19 cellular contexts compared by ENCODE assay signal in the genomic region with DNA sequence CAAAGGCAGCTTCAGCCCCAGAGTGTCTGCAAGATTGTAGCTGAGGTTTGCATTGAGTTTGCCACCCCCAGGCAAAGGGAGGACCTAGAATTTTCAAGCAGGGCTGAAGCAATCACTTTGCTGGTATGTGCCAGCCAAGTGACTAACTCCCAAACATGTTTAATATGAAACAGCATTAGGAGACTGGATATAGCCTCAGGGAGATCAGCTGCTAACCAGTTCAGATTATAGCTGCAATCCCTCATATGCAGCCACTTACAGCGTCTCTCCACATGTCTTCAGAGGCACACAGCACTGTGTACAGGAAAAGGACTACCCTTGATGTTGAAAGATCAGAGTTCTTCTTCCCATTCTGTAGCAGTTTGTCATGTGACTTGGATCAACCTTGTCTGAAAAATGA. TPM values are rescaled to one million over a fixed set of nuclear protein-coding genes. Genes with fewer than 3 reads are reported as not detected.
DNase-seq lines count a peak whose midpoint lies in the region; ATAC-seq and TF ChIP-seq lines count a peak whose summit lies in the region.
"Had no signal": no experiment of that assay in that cellular context is flagged by ENCODE, and none has a peak within 500 bp of the region (broad histone marks: within the 10 kb centered on the region; RNA-seq: fewer than 3 reads in every experiment).

No MANE protein-coding gene starts in this region.

- H3K36me3 ChIP-seq in adipocyte (ENCODE audit: control insufficient read depth, insufficient read depth, low read length, severe bottlenecking): no peaks in the 10 kb centered on the region
- H3K36me3 ChIP-seq: ascending aorta, esophagus squamous epithelium had no signal

- peaks cover 10% of the 10 kb centered on the region for H3K4me1 ChIP-seq in adipocyte (ENCODE audit: control insufficient read depth, insufficient read depth, low read length)
- H3K4me1 ChIP-seq: ascending aorta had no signal

- no peaks in the 10 kb centered on the region for H3K9me3 ChIP-seq in adipocyte (ENCODE audit: control insufficient read depth, low read length)
- H3K9me3 ChIP-seq: ascending aorta, esophagus squamous epithelium had no signal

- no peak for TF ChIP-seq CTCF in AG10803 (conservative IDR thresholded peaks at IDR 0.05; ENCODE audit: low read length)
- TF ChIP-seq CTCF in fibroblast of villous mesenchyme (IDR thresholded peaks at IDR 0.05; ENCODE audit: insufficient read depth, low read depth, low read length): no peak

- H3K4me3 ChIP-seq in AG10803 (ENCODE audit: low read length) (no peak overlapping the region), adipocyte (ENCODE audit: low read length) (no peak overlapping the region), fibroblast of villous mesenchyme (ENCODE audit: low read depth, low read length) (no peak overlapping the region)
- H3K4me3 ChIP-seq: ascending aorta, esophagus squamous epithelium had no signal

- H3K27me3 ChIP-seq in adipocyte (replicated peaks; ENCODE audit: control insufficient read depth, insufficient read depth, low read length): no peaks in the 10 kb centered on the region
- H3K27me3 ChIP-seq: ascending aorta, esophagus squamous epithelium had no signal

- H3K9ac ChIP-seq in adipocyte (ENCODE audit: low read length): no peak overlapping the region

- peak; percentile 82 for DNase-seq in AG10803 (ENCODE audit: low read depth)
- DNase-seq in HS-5 (ENCODE audit: low read depth): peak; percentile 29
- peak; percentile 94 for DNase-seq in adipocyte (ENCODE audit: low read depth)
- peak; percentile 19 for DNase-seq in fibroblast of villous mesenchyme (ENCODE audit: low read depth)
- no peak for DNase-seq in Ammon's horn (ENCODE audit: low spot score)
- DNase-seq in NCI-H748 (lab: John Stamatoyannopoulos, UW; ENCODE audit: unreplicated experiment): no peak
- DNase-seq in pons (ENCODE audit: low spot score): no peak
- DNase-seq: activated CD8-positive, alpha-beta memory T cell treated with anti-CD3 and anti-CD28 coated beads for 24 hours; COR-L47; esophagus squamous epithelium; GDM1; Karpas-422; NCI-H146; NCI-H446; stimulated activated naive CD4-positive, alpha-beta T cell treated with Interleukin-2 at 50 U/mL for 16 hours; SW 1271 had no signal

- no peak for ATAC-seq in GM18870 (IDR thresholded peaks at IDR 0.05; ENCODE audit: unreplicated experiment)
- ATAC-seq: left lobe of liver had no signal

RNA-seq across cellular contexts. Expression of a gene that starts 38.4 kb away (rescaled TPM):
- total RNA-seq in fibroblast of villous mesenchyme: 23.2 and 25.9 TPM in 2 replicates

Comparison
In these comparisons a context has a peak if more than half of its experiments do, and no peak if none do; other contexts are left out.
1. DNase-seq: peak in AG10803 (single experiment), HS-5 (single experiment), adipocyte (single experiment) and fibroblast of villous mesenchyme (single experiment); none in Ammon's horn (single experiment), NCI-H748 (single experiment) and pons (single experiment).